In the genomic region with DNA sequence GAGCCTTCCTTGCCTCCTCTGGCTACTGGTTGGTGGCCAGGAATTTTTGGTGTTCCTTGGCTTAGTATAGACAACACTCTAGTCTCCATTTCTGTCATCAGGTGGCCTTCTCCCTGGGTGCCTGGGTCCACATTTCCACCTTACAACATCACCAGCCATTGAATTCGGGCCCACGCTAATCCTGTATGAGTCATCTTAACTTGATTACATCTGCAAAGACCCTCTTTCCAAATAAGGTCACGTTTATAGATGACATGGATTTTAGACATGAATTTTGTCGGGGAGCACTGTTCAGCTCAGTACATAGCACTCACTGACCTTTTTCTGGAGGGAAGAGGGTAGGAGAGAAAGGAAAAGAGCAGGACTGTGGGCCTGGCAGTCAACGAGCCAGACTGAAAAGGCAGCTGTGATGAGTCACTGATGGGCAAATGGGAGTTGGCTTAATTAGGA, we compare ENCODE assay signal across 17 cellular contexts. TPM values are rescaled to one million over a fixed set of nuclear protein-coding genes. Genes with fewer than 3 reads are reported as not detected.
DNase-seq lines count a peak whose midpoint lies in the region; ATAC-seq, FAIRE-seq and TF ChIP-seq lines count a peak whose summit lies in the region.
"Had no signal": no experiment of that assay in that cellular context is flagged by ENCODE, and none has a peak within 500 bp of the region (broad histone marks: within the 10 kb centered on the region; RNA-seq: fewer than 3 reads in every experiment).

No MANE protein-coding gene starts in this region.

- TF ChIP-seq RAD21 in SK-N-SH (IDR thresholded peaks at IDR 0.05; ENCODE audit: low read length): no peak

- H3K36me3 ChIP-seq in SK-N-SH (replicated peaks in 1 of 2; ENCODE audit: control insufficient read depth in 1 of 2, insufficient read depth in 2 of 2, low read length in 1 of 2) (peaks cover 55 to 76% of the 10 kb centered on the region in 2 experiments), astrocyte (ENCODE audit: insufficient read depth, low read length) (peaks cover 17% of the 10 kb centered on the region), heart right ventricle (peaks cover 0 to 100% (median 43%) of the 10 kb centered on the region in 9 donors), transverse colon (peaks cover 0 to 45% (median 10%) of the 10 kb centered on the region in 4 donors)

- H3K4me1 Mint-ChIP-seq in astrocyte (ENCODE audit: low read depth, unreplicated experiment): peaks cover 6% of the 10 kb centered on the region
- H3K4me1 Mint-ChIP-seq: activated CD4-positive, alpha-beta T cell treated with anti-CD3 and anti-CD28 coated beads, Interleukin-2, amount 10 ng/mL, durations not matched to agents 7 days and 5 days had no signal

- no peaks in the 10 kb centered on the region for H3K79me2 ChIP-seq in SK-N-SH (ENCODE audit: insufficient read depth)
- no peaks in the 10 kb centered on the region for H3K79me2 ChIP-seq in astrocyte (ENCODE audit: insufficient read depth, low read length)

- no peaks in the 10 kb centered on the region for H3K9me2 ChIP-seq in SK-N-SH

- H3K4me3 ChIP-seq in SK-N-SH (ENCODE audit: low read depth in 2 of 2, low read length in 1 of 2) (no peak overlapping the region), astrocyte (ENCODE audit: insufficient read depth, low read depth, low read length) (no peak overlapping the region), heart right ventricle (no peak overlapping the region), transverse colon (no peak overlapping the region)

- H3K36me3 Mint-ChIP-seq in astrocyte (ENCODE audit: low read depth, unreplicated experiment): peaks cover 7% of the 10 kb centered on the region
- no peaks in the 10 kb centered on the region for H3K36me3 Mint-ChIP-seq in activated naive CD4-positive, alpha-beta T cell treated with anti-CD3 and anti-CD28 coated beads, Interleukin-2, amount 50 U/mL, for 72 hours

- no peak for TF ChIP-seq CTCF in SK-N-SH (IDR thresholded peaks at IDR 0.05)
- no peak for TF ChIP-seq CTCF in astrocyte (IDR thresholded peaks at IDR 0.05; ENCODE audit: insufficient read depth, low read depth, low read length)
- no peak for TF ChIP-seq CTCF in heart right ventricle (IDR thresholded peaks at IDR 0.05)
- no peak for TF ChIP-seq CTCF in transverse colon (IDR thresholded peaks at IDR 0.05)

- ATAC-seq in SK-N-SH treated with all-trans-retinoic acid at 6 μM for 48 hours: peak; percentile 54
- peak in 6 of 8 donors; percentile 41 to 84 (median 67) for ATAC-seq in heart right ventricle
- no peak for ATAC-seq in activated naive CD4-positive, alpha-beta T cell treated with anti-CD3 and anti-CD28 coated beads, Interleukin-2, amount 50 U/mL, for 72 hours
- ATAC-seq: T-helper 17 cell had no signal

- peaks cover 0 to 8% of the 10 kb centered on the region in 2 experiments; a peak in 1 of 4 replicates for H3K4me1 ChIP-seq in SK-N-SH (ENCODE audit: control insufficient read depth in 1 of 2, insufficient read depth in 2 of 2, low read depth in 1 of 2, low read length in 1 of 2)
- H3K4me1 ChIP-seq in astrocyte (ENCODE audit: insufficient read depth, low read length): peaks cover 9% of the 10 kb centered on the region
- peaks cover 0 to 9% (median 0%) of the 10 kb centered on the region in 9 donors for H3K4me1 ChIP-seq in heart right ventricle
- peaks cover 0 to 10% (median 8%) of the 10 kb centered on the region in 4 donors for H3K4me1 ChIP-seq in transverse colon

- intact Hi-C loops in heart right ventricle (cut with DNase I) (no loop called here), transverse colon (cut with DNase I; ENCODE audit: low total_unique reads) (no loop called here)

- WGBS in SK-N-SH (ENCODE audit: low lambda C conversion rate): 48% methylated on average over 5 of the region's 5 CpGs
- WGBS in heart right ventricle, 2 donors: 73 to 76% methylated on average over 5 of the region's 5 CpGs
- WGBS in transverse colon (ENCODE audit: low coverage in 1 of 2), 2 donors: 62 to 96% methylated on average over 4 to 5 of the region's 5 CpGs

- H2AFZ ChIP-seq in SK-N-SH (ENCODE audit: low read depth) (no peak overlapping the region), astrocyte (ENCODE audit: low read depth, low read length) (no peak overlapping the region)

- CTCF ChIA-PET in SK-N-SH (lab: Yijun Ruan, JAX): interaction anchor here (0.7 to 2.9 kb wide), 5 partner anchors 19 to 231 kb away, joined by 3 to 11 read pairs (median 7); no protein-coding TSS in a partner anchor

- H3K4me3 Mint-ChIP-seq in astrocyte (ENCODE audit: unreplicated experiment): no peak overlapping the region
- H3K4me3 Mint-ChIP-seq: activated CD4-positive, alpha-beta T cell treated with anti-CD3 and anti-CD28 coated beads, Interleukin-2, amount 10 ng/mL, durations not matched to agents 7 days and 5 days; T-helper 17 cell had no signal

- TF ChIP-seq POLR2A in transverse colon (IDR thresholded peaks at IDR 0.05): no peak

- H3K27ac ChIP-seq in SK-N-SH (ENCODE audit: low read depth in 2 of 2, low read length in 1 of 2) (peak overlapping the region in 1 of 2 experiments; percentile 25; a peak in 1 of 4 replicates), astrocyte (ENCODE audit: low read depth, low read length) (peak overlapping the region; percentile 13), heart right ventricle (peak overlapping the region in 2 of 10 donors; percentile 25 to 45), transverse colon (peak overlapping the region in 3 of 4 donors; percentile 29 to 40 (median 34))

- H3K27me3 Mint-ChIP-seq in astrocyte (ENCODE audit: low read depth, unreplicated experiment): no peaks in the 10 kb centered on the region
- H3K27me3 Mint-ChIP-seq: activated CD4-positive, alpha-beta T cell treated with anti-CD3 and anti-CD28 coated beads, Interleukin-2, amount 10 ng/mL, durations not matched to agents 7 days and 5 days; T-helper 17 cell had no signal

- H3K9me3 ChIP-seq in SK-N-SH (no peaks in the 10 kb centered on the region), astrocyte (ENCODE audit: insufficient read depth, low read depth, low read length) (no peaks in the 10 kb centered on the region), heart right ventricle (no peaks in the 10 kb centered on the region), transverse colon (no peaks in the 10 kb centered on the region)

- H4K20me1 ChIP-seq in SK-N-SH (ENCODE audit: insufficient read depth) (no peaks in the 10 kb centered on the region), astrocyte (ENCODE audit: insufficient read depth, low read length) (no peaks in the 10 kb centered on the region)

- POLR2A ChIA-PET in SK-N-SH (lab: Yijun Ruan, JAX): no interaction called here

- in situ Hi-C loops in transverse colon (cut with MboI; ENCODE audit: low pct_ligation_motif_present in 1 of 4, low pct_unique_long_range_greater_than_20kb in 1 of 4, low sequenced_read_pairs in 3 of 4): no loop called here

- H3K4me2 ChIP-seq in SK-N-SH: no peak overlapping the region
- H3K4me2 ChIP-seq in astrocyte (ENCODE audit: low read length): no peak overlapping the region

- H3F3A ChIP-seq in SK-N-SH (replicated peaks; ENCODE audit: insufficient read depth): no peaks in the 10 kb centered on the region

- H3K27ac Mint-ChIP-seq in astrocyte (ENCODE audit: unreplicated experiment): peak overlapping the region; percentile 69
- H3K27ac Mint-ChIP-seq in activated naive CD4-positive, alpha-beta T cell treated with anti-CD3 and anti-CD28 coated beads, Interleukin-2, amount 50 U/mL, for 72 hours: no peak overlapping the region
- H3K27ac Mint-ChIP-seq: activated CD4-positive, alpha-beta T cell treated with anti-CD3 and anti-CD28 coated beads, Interleukin-2, amount 10 ng/mL, durations not matched to agents 7 days and 5 days; activated T-helper 2 cell treated with anti-CD3 and anti-CD28 coated beads, Interferon-gamma antibody, Interleukin-2, Interleukin-4, amounts not matched to agents 10 μg/mL and 5 μg/mL and 100 μg/mL, durations not matched to agents 14 hours and 24 hours and 36 hours; T-helper 17 cell had no signal

- H3K27me3 ChIP-seq in SK-N-SH (ENCODE audit: insufficient read depth): no peaks in the 10 kb centered on the region
- H3K27me3 ChIP-seq in astrocyte (ENCODE audit: insufficient read depth, low read length): no peaks in the 10 kb centered on the region
- H3K27me3 ChIP-seq in heart right ventricle: no peaks in the 10 kb centered on the region
- H3K27me3 ChIP-seq in transverse colon: no peaks in the 10 kb centered on the region

- DNase-seq in SK-N-SH (no peak), astrocyte (ENCODE audit: low read depth) (peak; percentile 60), heart right ventricle (no peak), transverse colon (no peak), HK-2 (ENCODE audit: unreplicated experiment) (no peak)
- DNase-seq in stimulated activated CD4-positive, alpha-beta T cell treated with anti-CD3 and anti-CD28 coated beads, Interleukin-4, amount 100 ng/mL, for 24 hours: no peak
- DNase-seq in activated naive CD4-positive, alpha-beta T cell treated with anti-CD3 and anti-CD28 coated beads, Interleukin-2, amount 50 U/mL, for 72 hours (ENCODE audit: low spot score in 2 of 2): no peak
- DNase-seq: activated CD4-positive, alpha-beta T cell treated with anti-CD3 and anti-CD28 coated beads, Interleukin-2, amount 10 ng/mL, durations not matched to agents 7 days and 5 days; cerebellar nuclear complex; MV-4-11; NCI-H2227 treated with DMSO at 0.1 percent for 48 hours; right cardiac atrium; T-helper 17 cell; trophoblast cell had no signal

- no peak overlapping the region for H3K9ac ChIP-seq in SK-N-SH
- no peak overlapping the region for H3K9ac ChIP-seq in astrocyte (ENCODE audit: low read length)

- H3K9me3 Mint-ChIP-seq in astrocyte (ENCODE audit: unreplicated experiment): no peaks in the 10 kb centered on the region
- H3K9me3 Mint-ChIP-seq in activated naive CD4-positive, alpha-beta T cell treated with anti-CD3 and anti-CD28 coated beads, Interleukin-2, amount 50 U/mL, for 72 hours: no peaks in the 10 kb centered on the region
- H3K9me3 Mint-ChIP-seq: activated CD4-positive, alpha-beta T cell treated with anti-CD3 and anti-CD28 coated beads, Interleukin-2, amount 10 ng/mL, durations not matched to agents 7 days and 5 days; activated T-helper 2 cell treated with anti-CD3 and anti-CD28 coated beads, Interferon-gamma antibody, Interleukin-2, Interleukin-4, amounts not matched to agents 10 μg/mL and 5 μg/mL and 100 μg/mL, durations not matched to agents 14 hours and 24 hours and 36 hours had no signal

- TF ChIP-seq EP300 in SK-N-SH (IDR thresholded peaks at IDR 0.05; ENCODE audit: borderline replicate concordance in 1 of 2, low read depth in 1 of 2, low read length in 1 of 2): no peak
- TF ChIP-seq EP300 in transverse colon (IDR thresholded peaks at IDR 0.05; ENCODE audit: low read depth): no peak

- FAIRE-seq in astrocyte (lab: Jason Lieb, UNC): no peak
- FAIRE-seq: islet of Langerhans had no signal

RNA-seq across cellular contexts. Expression of gene MMRN2, which starts 39.4 kb away (rescaled TPM):
- polyA plus RNA-seq in SK-N-SH (2012; rRNA removed) (0.02 and 0.05 TPM in 2 replicates), heart right ventricle (10 to 100 TPM; 22.5 to 31.7 TPM)
- not detected in 2 replicates for polyA plus RNA-seq in SK-N-SH (2012; cell fraction: cytosol; rRNA removed)
- polyA plus RNA-seq in SK-N-SH (2012; cell fraction: nucleus; rRNA removed): 0.01 and 0.06 TPM in 2 replicates
- total RNA-seq in astrocyte (0.27 and 0.46 TPM in 2 replicates), heart right ventricle (10 to 100 TPM; 23.4 to 43.2 (median 36.2) TPM), transverse colon (10 to 100 TPM in 1 of 4 donors, 1 to 10 TPM in 3; 1.1 to 25.3 (median 8.1) TPM)
- total RNA-seq in activated naive CD4-positive, alpha-beta T cell treated with anti-CD3 and anti-CD28 coated beads, Interleukin-2, amount 50 U/mL, for 72 hours: not detected
- total RNA-seq: activated CD4-positive, alpha-beta T cell treated with anti-CD3 and anti-CD28 coated beads, Interleukin-2, amount 10 ng/mL, durations not matched to agents 7 days and 5 days; activated T-helper 2 cell treated with anti-CD3 and anti-CD28 coated beads, Interferon-gamma antibody, Interleukin-2, Interleukin-4, amounts not matched to agents 10 μg/mL and 5 μg/mL and 100 μg/mL, durations not matched to agents 14 hours and 24 hours and 36 hours had no signal

RNA-seq across cellular contexts. Expression of gene SNCG, which starts 40.4 kb away (rescaled TPM):
- polyA plus RNA-seq in SK-N-SH (2012; rRNA removed) (3.8 and 4.3 TPM in 2 replicates), heart right ventricle (10 to 100 TPM; 35.2 to 68.0 TPM)
- 2.3 and 3.1 TPM in 2 replicates for polyA plus RNA-seq in SK-N-SH (2012; cell fraction: cytosol; rRNA removed)
- polyA plus RNA-seq in SK-N-SH (2012; cell fraction: nucleus; rRNA removed): 5.2 and 6.0 TPM in 2 replicates
- total RNA-seq in astrocyte (3.0 TPM in 2 replicates), heart right ventricle (10 to 100 TPM in 9 of 10 donors, 1 to 10 TPM in 1; 9.4 to 21.4 (median 12.6) TPM), transverse colon (1 to 10 TPM in 2 of 4 donors, not detected in 2; 7.4 to 7.5 TPM)
- 1 to 10 TPM in 1 of 2 donors, not detected in 1; 1.7 TPM for total RNA-seq in activated naive CD4-positive, alpha-beta T cell treated with anti-CD3 and anti-CD28 coated beads, Interleukin-2, amount 50 U/mL, for 72 hours
- total RNA-seq: activated CD4-positive, alpha-beta T cell treated with anti-CD3 and anti-CD28 coated beads, Interleukin-2, amount 10 ng/mL, durations not matched to agents 7 days and 5 days; activated T-helper 2 cell treated with anti-CD3 and anti-CD28 coated beads, Interferon-gamma antibody, Interleukin-2, Interleukin-4, amounts not matched to agents 10 μg/mL and 5 μg/mL and 100 μg/mL, durations not matched to agents 14 hours and 24 hours and 36 hours; T-helper 17 cell had no signal

RNA-seq across cellular contexts. Expression of gene ADIRF, which starts 50.2 kb away (rescaled TPM):
- not detected in 2 replicates for polyA plus RNA-seq in SK-N-SH (2012; rRNA removed)
- not detected in 2 replicates for polyA plus RNA-seq in SK-N-SH (2012; cell fraction: cytosol; rRNA removed)
- not detected in 2 replicates for polyA plus RNA-seq in SK-N-SH (2012; cell fraction: nucleus; rRNA removed)
- not detected in 2 replicates for total RNA-seq in astrocyte
- 100 to 1,000 TPM in 1 of 10 donors, 10 to 100 TPM in 9; 18.5 to 113 (median 40.4) TPM for total RNA-seq in heart right ventricle
- polyA plus RNA-seq in heart right ventricle: 100 to 1,000 TPM; 174 to 234 TPM
- 100 to 1,000 TPM in 2 of 4 donors, 10 to 100 TPM in 2; 35.0 to 194 (median 117) TPM for total RNA-seq in transverse colon
- total RNA-seq in activated naive CD4-positive, alpha-beta T cell treated with anti-CD3 and anti-CD28 coated beads, Interleukin-2, amount 50 U/mL, for 72 hours: not detected
- total RNA-seq: activated CD4-positive, alpha-beta T cell treated with anti-CD3 and anti-CD28 coated beads, Interleukin-2, amount 10 ng/mL, durations not matched to agents 7 days and 5 days; activated T-helper 2 cell treated with anti-CD3 and anti-CD28 coated beads, Interferon-gamma antibody, Interleukin-2, Interleukin-4, amounts not matched to agents 10 μg/mL and 5 μg/mL and 100 μg/mL, durations not matched to agents 14 hours and 24 hours and 36 hours had no signal

Comparison
In these comparisons a context has a peak if more than half of its experiments do, and no peak if none do; other contexts are left out.
1. ATAC-seq: peak in SK-N-SH treated with all-trans-retinoic acid at 6 μM for 48 hours (single experiment) and heart right ventricle (6 of 8); none in activated naive CD4-positive, alpha-beta T cell treated with anti-CD3 and anti-CD28 coated beads, Interleukin-2, amount 50 U/mL, for 72 hours (0 of 2).
2. RNA of gene ADIRF, which starts 50.2 kb away (total RNA-seq): 35.0 to 194 TPM in transverse colon and 18.5 to 113 TPM in heart right ventricle; not detected in activated naive CD4-positive, alpha-beta T cell treated with anti-CD3 and anti-CD28 coated beads, Interleukin-2, amount 50 U/mL, for 72 hours and not detected in astrocyte; every median in the first group is over 10 times any median in the second.